Comparison of ENCODE assay signal across 18 cellular contexts in the genomic region with DNA sequence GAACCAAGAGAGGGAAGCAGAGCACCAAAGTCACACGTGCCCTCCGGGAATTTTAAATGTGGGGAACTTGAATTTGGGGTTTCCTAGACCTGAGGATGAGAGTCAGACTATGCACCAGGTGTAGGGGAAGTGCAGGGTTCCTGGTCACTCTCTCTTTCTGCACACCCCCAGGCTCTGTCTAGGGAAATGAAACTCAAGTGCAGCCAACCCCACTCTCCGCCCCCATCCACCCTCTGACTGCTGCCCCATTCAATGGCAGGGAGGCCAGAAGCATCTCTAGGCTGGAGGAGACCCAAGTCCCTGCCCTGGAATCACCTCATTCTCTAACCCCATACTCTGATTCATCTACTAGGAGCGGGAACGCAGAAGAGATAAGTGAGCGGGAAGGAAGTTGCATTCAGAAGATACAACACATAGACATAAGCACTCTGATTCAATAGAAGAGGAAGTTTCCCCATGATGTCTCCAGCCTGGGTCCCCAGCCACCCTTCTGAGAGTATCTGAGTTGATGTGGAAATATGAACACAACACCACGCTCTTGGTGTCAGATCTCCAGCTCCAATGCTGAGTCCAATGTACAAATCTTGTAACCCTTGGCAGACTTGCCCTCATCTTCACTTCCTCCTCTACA. TPM values are rescaled to one million over a fixed set of nuclear protein-coding genes. Genes with fewer than 3 reads are reported as not detected.
DNase-seq lines count a peak whose midpoint lies in the region; ATAC-seq and TF ChIP-seq lines count a peak whose summit lies in the region.
"Had no signal": no experiment of that assay in that cellular context is flagged by ENCODE, and none has a peak within 500 bp of the region (broad histone marks: within the 10 kb centered on the region; RNA-seq: fewer than 3 reads in every experiment).

No MANE protein-coding gene starts in this region.

- intact Hi-C loops in lower lobe of right lung (cut with DNase I) (no loop called here), ascending aorta (cut with DNase I) (no loop called here)

- H3K9me3 ChIP-seq in lower lobe of right lung (no peaks in the 10 kb centered on the region), ascending aorta (no peaks in the 10 kb centered on the region)
- H3K9me3 ChIP-seq: thoracic aorta had no signal

- H3K4me1 ChIP-seq in lower lobe of right lung (peaks cover 4% of the 10 kb centered on the region), ascending aorta (no peaks in the 10 kb centered on the region)

- TF ChIP-seq CTCF in lower lobe of right lung (IDR thresholded peaks at IDR 0.05) = no peak
- no peak for TF ChIP-seq CTCF in ascending aorta (IDR thresholded peaks at IDR 0.05)

- no peaks in the 10 kb centered on the region for H3K36me3 ChIP-seq in lower lobe of right lung
- H3K36me3 ChIP-seq in ascending aorta = no peaks in the 10 kb centered on the region
- H3K36me3 ChIP-seq: cardiac muscle cell, thoracic aorta had no signal

- H3K27me3 ChIP-seq in lower lobe of right lung (ENCODE audit: low read depth) = no peaks in the 10 kb centered on the region
- H3K27me3 ChIP-seq in ascending aorta = no peaks in the 10 kb centered on the region
- H3K27me3 ChIP-seq: cardiac muscle cell had no signal

- H3K4me3 ChIP-seq in lower lobe of right lung (no peak overlapping the region), ascending aorta (no peak overlapping the region)
- H3K4me3 ChIP-seq: cardiac muscle cell, thoracic aorta had no signal

- H3K27ac ChIP-seq in lower lobe of right lung (no peak overlapping the region), ascending aorta (no peak overlapping the region)
- H3K27ac ChIP-seq: cardiac muscle cell, thoracic aorta had no signal

- peak; percentile 90 for DNase-seq in CD1c-positive myeloid dendritic cell (ENCODE audit: extremely low spot score)
- peak; percentile 33 for DNase-seq in RPMI8226
- peak; percentile 66 for DNase-seq in lower lobe of right lung
- DNase-seq in ascending aorta (ENCODE audit: low spot score in 2 of 2) = no peak
- no peak for DNase-seq in AG08396 (ENCODE audit: low spot score)
- DNase-seq in DMS153 (lab: John Stamatoyannopoulos, UW) = no peak
- DNase-seq: activated CD4-positive, CD25-positive, alpha-beta regulatory T cell; DMS53; HCEC 1CT; NCI-H2081; NCI-H748 treated with DMSO at 0.1 percent for 48 hours had no signal

- ATAC-seq in GM19351 (IDR thresholded peaks at IDR 0.05; ENCODE audit: unreplicated experiment) (peak; percentile 68), lower lobe of right lung (peak; percentile 81 to 90), GM18870 (IDR thresholded peaks at IDR 0.05; ENCODE audit: unreplicated experiment) (no peak)
- ATAC-seq: activated naive CD4-positive, alpha-beta T cell treated with anti-CD3 and anti-CD28 coated beads, Interleukin-2, amount 50 U/mL, for 72 hours had no signal

RNA-seq across cellular contexts. Expression of gene SIGLEC14, which starts 4.7 kb away (rescaled TPM):
- total RNA-seq in lower lobe of right lung (20.3 TPM), ascending aorta (0.75 TPM)
- total RNA-seq: cardiac muscle cell, progenitor cell of endocrine pancreas, SK-MEL-5 had no signal

RNA-seq across cellular contexts. Expression of gene SIGLEC5, which starts 21.1 kb away (rescaled TPM):
- total RNA-seq in lower lobe of right lung = 3.1 TPM
- not detected for total RNA-seq in ascending aorta
- total RNA-seq: activated naive CD4-positive, alpha-beta T cell treated with anti-CD3 and anti-CD28 coated beads, Interleukin-2, amount 50 U/mL, for 72 hours; cardiac muscle cell; progenitor cell of endocrine pancreas; SK-MEL-5 had no signal

RNA-seq across cellular contexts. Expression of gene SPACA6, which starts 41.8 kb away (rescaled TPM):
- total RNA-seq in lower lobe of right lung (19.8 TPM), ascending aorta (16.0 TPM)

Comparison
In these comparisons a context has a peak if more than half of its experiments do, and no peak if none do; other contexts are left out.
1. DNase-seq: peak in CD1c-positive myeloid dendritic cell (single experiment), RPMI8226 (single experiment) and lower lobe of right lung (single experiment); none in ascending aorta (0 of 2), AG08396 (single experiment) and DMS153 (single experiment).
2. RNA of gene SIGLEC14, which starts 4.7 kb away (total RNA-seq): 20.3 TPM in lower lobe of right lung (single experiment); 0.75 TPM in ascending aorta (single experiment); every median in the first group is over 10 times any median in the second.